19 cellular contexts compared by ENCODE assay signal in genomic region chr7:150612925-150613324, GRCh38. TPM values are rescaled to one million over a fixed set of nuclear protein-coding genes. Genes with fewer than 3 reads are reported as not detected.
"Had no signal": no experiment of that assay in that cellular context is flagged by ENCODE, and none has a peak within 500 bp of the region (broad histone marks: within the 10 kb centered on the region; RNA-seq: fewer than 3 reads in every experiment).

No MANE protein-coding gene starts in this region.

- H3K27me3 ChIP-seq: esophagus squamous epithelium, gastrocnemius medialis, sigmoid colon, testis, uterus had no signal

- H3K27ac Mint-ChIP-seq: endodermal cell; natural killer cell; stimulated activated naive B cell treated with anti-CD40 and anti-IgM and Interleukin-4, amounts not matched to agents 10 μg/mL and 1 μg/mL and 100 μg/mL, for 72 hours; WTC11 had no signal

- H3K27me3 Mint-ChIP-seq: stimulated activated naive B cell treated with anti-CD40 and anti-IgM and Interleukin-4, amounts not matched to agents 10 μg/mL and 1 μg/mL and 100 μg/mL, for 72 hours had no signal

- H3K4me1 Mint-ChIP-seq: endodermal cell; stimulated activated naive B cell treated with anti-CD40 and anti-IgM and Interleukin-4, amounts not matched to agents 10 μg/mL and 1 μg/mL and 100 μg/mL, for 72 hours had no signal

- H3K27ac ChIP-seq: esophagus squamous epithelium, gastrocnemius medialis, left ventricle myocardium inferior, sigmoid colon, testis, uterus had no signal

- H3K9me3 ChIP-seq: esophagus squamous epithelium, gastrocnemius medialis, sigmoid colon, testis, uterus had no signal

- ATAC-seq: gastrocnemius medialis; natural killer cell; stimulated activated naive B cell treated with anti-CD40 and anti-IgM and Interleukin-4, amounts not matched to agents 10 μg/mL and 1 μg/mL and 100 μg/mL, for 72 hours; WTC11 had no signal

- H3K36me3 ChIP-seq: esophagus squamous epithelium, gastrocnemius medialis, left ventricle myocardium inferior, sigmoid colon, uterus had no signal

- H3K4me3 Mint-ChIP-seq: endodermal cell; natural killer cell; stimulated activated naive B cell treated with anti-CD40 and anti-IgM and Interleukin-4, amounts not matched to agents 10 μg/mL and 1 μg/mL and 100 μg/mL, for 72 hours; WTC11 had no signal

- H3K4me1 ChIP-seq: esophagus squamous epithelium, gastrocnemius medialis, left ventricle myocardium inferior, sigmoid colon, testis, uterus had no signal

- H3K36me3 Mint-ChIP-seq: natural killer cell; stimulated activated naive B cell treated with anti-CD40 and anti-IgM and Interleukin-4, amounts not matched to agents 10 μg/mL and 1 μg/mL and 100 μg/mL, for 72 hours; WTC11 had no signal

- H3K4me3 ChIP-seq: esophagus squamous epithelium, gastrocnemius medialis, left ventricle myocardium inferior, sigmoid colon, smooth muscle cell, testis, uterus had no signal

- DNase-seq: cerebellar nuclear complex; cortex of kidney; endodermal cell; esophagus squamous epithelium; gastrocnemius medialis; head of caudate nucleus; hypothalamus; left ventricle myocardium inferior; natural killer cell; sigmoid colon; stimulated activated CD4-positive, alpha-beta T cell treated with anti-CD3 and anti-CD28 coated beads, Interleukin-15, amount 100 ng/mL, for 24 hours; stimulated activated naive B cell treated with anti-CD40 and anti-IgM and Interleukin-4, amounts not matched to agents 10 μg/mL and 1 μg/mL and 100 μg/mL, for 72 hours; testis; trophoblast cell; uterus had no signal

RNA-seq across cellular contexts. Expression of gene GIMAP6, which starts 19.3 kb away (rescaled TPM):
- total RNA-seq: endodermal cell, smooth muscle cell had no signal
- polyA plus RNA-seq: smooth muscle cell had no signal

RNA-seq across cellular contexts. Expression of gene GIMAP4, which starts 45.7 kb away (rescaled TPM):
- total RNA-seq: osteoblast, renal cortical epithelial cell, smooth muscle cell had no signal
- polyA plus RNA-seq: smooth muscle cell had no signal
